Comparison of ENCODE assay signal across 6 cellular contexts in genomic region chr19:10568444-10568825, GRCh38. TPM values are rescaled to one million over a fixed set of nuclear protein-coding genes. Genes with fewer than 3 reads are reported as not detected.
A peak's percentile ranks its signal among the peaks of the same experiment; 100 is the strongest.
DNase-seq lines count a peak whose midpoint lies in the region; ATAC-seq, FAIRE-seq and TF ChIP-seq lines count a peak whose summit lies in the region.

No MANE protein-coding gene starts in this region.

- peaks cover 40% of the 10 kb centered on the region for H3K36me3 Mint-ChIP-seq in CD4-positive, alpha-beta T cell (ENCODE audit: low read depth)
- peaks cover 37% of the 10 kb centered on the region for H3K36me3 Mint-ChIP-seq in activated CD4-positive, alpha-beta memory T cell treated with anti-CD3 and anti-CD28 coated beads, Interleukin-2, amount 10 ng/mL, durations not matched to agents 7 days and 5 days (ENCODE audit: low read depth)
- no peaks in the 10 kb centered on the region for H3K36me3 Mint-ChIP-seq in type B pancreatic cell

- H3K27me3 ChIP-seq in CD4-positive, alpha-beta T cell (ENCODE audit: control insufficient read depth, insufficient read depth, low read length), result no peaks in the 10 kb centered on the region

- no peak for FAIRE-seq in kidney (lab: Jason Lieb, UNC)

- no peaks in the 10 kb centered on the region for H3K9me3 ChIP-seq in CD4-positive, alpha-beta T cell (ENCODE audit: control insufficient read depth, low read length)
- no peaks in the 10 kb centered on the region for H3K9me3 ChIP-seq in kidney (ENCODE audit: control insufficient read depth in 1 of 2, low read length in 2 of 2)

- no peak for TF ChIP-seq CTCF in CD4-positive, alpha-beta T cell (IDR thresholded peaks at IDR 0.05)
- TF ChIP-seq CTCF in kidney (IDR thresholded peaks at IDR 0.05; ENCODE audit: borderline replicate concordance, extremely low read depth, insufficient read depth), result no peak
- TF ChIP-seq CTCF in type B pancreatic cell (conservative IDR thresholded peaks at IDR 0.05), result no peak

- peak overlapping the region in 1 of 2 donors; percentile 32 for H3K9ac ChIP-seq in kidney (ENCODE audit: low read length in 2 of 2)

- peak overlapping the region; percentile 93 for H3K4me3 Mint-ChIP-seq in CD4-positive, alpha-beta T cell
- peak overlapping the region; percentile 92 for H3K4me3 Mint-ChIP-seq in activated CD4-positive, alpha-beta memory T cell treated with anti-CD3 and anti-CD28 coated beads, Interleukin-2, amount 10 ng/mL, durations not matched to agents 7 days and 5 days
- peak overlapping the region; percentile 88 for H3K4me3 Mint-ChIP-seq in type B pancreatic cell

- intact Hi-C loops in CD4-positive, alpha-beta T cell (cut with DNase I, micrococcal nuclease), result loop anchor here (2.0 to 5.0 kb wide), 4 partner anchors 84 to 302 kb away; partner anchors contain the start of genes CDC37 (in 2 of the 2), CARM1 (in 1 of the 2) and ILF3 (in 1 of the 2)
- intact Hi-C loops in kidney (cut with DNase I), result no loop called here

- H3K4me3 ChIP-seq in kidney (ENCODE audit: low read length in 2 of 2), result peak overlapping the region; percentile 59 to 63

- DNase-seq in CD4-positive, alpha-beta T cell, result peak in 5 of 10 experiments; percentile 42 to 65 (median 54)
- DNase-seq in activated CD4-positive, alpha-beta memory T cell treated with anti-CD3 and anti-CD28 coated beads, Interleukin-2, amount 10 ng/mL, durations not matched to agents 7 days and 5 days, result no peak
- DNase-seq in kidney (peak; percentile 91), type B pancreatic cell (ENCODE audit: extremely low spot score, unreplicated experiment) (no peak)

- H3K27me3 Mint-ChIP-seq in CD4-positive, alpha-beta T cell, result no peaks in the 10 kb centered on the region
- H3K27me3 Mint-ChIP-seq in activated CD4-positive, alpha-beta memory T cell treated with anti-CD3 and anti-CD28 coated beads, Interleukin-2, amount 10 ng/mL, durations not matched to agents 7 days and 5 days, result no peaks in the 10 kb centered on the region
- no peaks in the 10 kb centered on the region for H3K27me3 Mint-ChIP-seq in type B pancreatic cell

- no peaks in the 10 kb centered on the region for H3K36me3 ChIP-seq in kidney (ENCODE audit: control insufficient read depth in 1 of 2, insufficient read depth in 2 of 2, low read length in 2 of 2)

- no peaks in the 10 kb centered on the region for H3K9me3 Mint-ChIP-seq in CD4-positive, alpha-beta T cell
- H3K9me3 Mint-ChIP-seq in activated CD4-positive, alpha-beta memory T cell treated with anti-CD3 and anti-CD28 coated beads, Interleukin-2, amount 10 ng/mL, durations not matched to agents 7 days and 5 days, result no peaks in the 10 kb centered on the region
- no peaks in the 10 kb centered on the region for H3K9me3 Mint-ChIP-seq in type B pancreatic cell

- CTCF ChIA-PET in CD4-positive, alpha-beta T cell (lab: Charles Lee), result interaction anchor here (1.2 to 4.7 kb wide), 3 partner anchors 15 to 63 kb away, joined by 3 to 24 read pairs (median 3); partner anchors contain the start of gene ATG4D
- CTCF ChIA-PET in activated CD4-positive, alpha-beta memory T cell treated with anti-CD3 and anti-CD28 coated beads, Interleukin-2, amount 10 ng/mL, durations not matched to agents 7 days and 5 days (lab: Charles Lee), result interaction anchor here (0.9 to 8.9 kb wide), 6 partner anchors 13 to 165 kb away, joined by 3 to 73 read pairs (median 6); partner anchors contain the start of gene CDC37

- peak; percentile 19 for ATAC-seq in CD4-positive, alpha-beta T cell (ENCODE audit: poor library complexity)
- peak; percentile 1 for ATAC-seq in HG02763 (IDR thresholded peaks at IDR 0.05; ENCODE audit: unreplicated experiment)
- ATAC-seq in HG03521 (IDR thresholded peaks at IDR 0.05; ENCODE audit: unreplicated experiment), result no peak

- peak overlapping the region; percentile 94 for H3K27ac ChIP-seq in CD4-positive, alpha-beta T cell (ENCODE audit: low read depth, low read length)
- H3K27ac ChIP-seq in kidney (ENCODE audit: low read depth in 2 of 2, low read length in 2 of 2), result peak overlapping the region in 1 of 2 donors; percentile 69

- peaks cover 53% of the 10 kb centered on the region for H3K4me1 Mint-ChIP-seq in CD4-positive, alpha-beta T cell (ENCODE audit: low read depth)
- H3K4me1 Mint-ChIP-seq in activated CD4-positive, alpha-beta memory T cell treated with anti-CD3 and anti-CD28 coated beads, Interleukin-2, amount 10 ng/mL, durations not matched to agents 7 days and 5 days, result peaks cover 46% of the 10 kb centered on the region
- H3K4me1 Mint-ChIP-seq in type B pancreatic cell (ENCODE audit: unreplicated experiment), result peaks cover 45% of the 10 kb centered on the region

- H3K4me1 ChIP-seq in kidney (ENCODE audit: control insufficient read depth in 1 of 2, insufficient read depth in 1 of 2, low read depth in 1 of 2, low read length in 2 of 2), result peaks cover 14 to 18% of the 10 kb centered on the region in 2 donors

- POLR2A ChIA-PET in CD4-positive, alpha-beta T cell (lab: Charles Lee), result interaction anchor here (1.0 to 5.6 kb wide), 15 partner anchors 15 to 267 kb away, joined by 3 to 81 read pairs (median 5); partner anchors contain the start of genes ATG4D, DNM2, KEAP1 and QTRT1
- POLR2A ChIA-PET in activated CD4-positive, alpha-beta memory T cell treated with anti-CD3 and anti-CD28 coated beads, Interleukin-2, amount 10 ng/mL, durations not matched to agents 7 days and 5 days (lab: Charles Lee), result interaction anchor here (0.8 to 9.8 kb wide), 14 partner anchors 13 to 373 kb away, joined by 3 to 141 read pairs (median 6); partner anchors contain the start of genes CDC37, ICAM1 and S1PR5

- H3K27ac Mint-ChIP-seq in CD4-positive, alpha-beta T cell, result peak overlapping the region; percentile 95
- peak overlapping the region; percentile 97 for H3K27ac Mint-ChIP-seq in activated CD4-positive, alpha-beta memory T cell treated with anti-CD3 and anti-CD28 coated beads, Interleukin-2, amount 10 ng/mL, durations not matched to agents 7 days and 5 days
- H3K27ac Mint-ChIP-seq in type B pancreatic cell, result peak overlapping the region; percentile 88

RNA-seq across cellular contexts. Expression of gene CDKN2D, which starts 0.3 kb away (rescaled TPM):
- 10 to 100 TPM; 83.3 to 84.0 TPM for total RNA-seq in CD4-positive, alpha-beta T cell
- total RNA-seq in activated CD4-positive, alpha-beta memory T cell treated with anti-CD3 and anti-CD28 coated beads, Interleukin-2, amount 10 ng/mL, durations not matched to agents 7 days and 5 days, result 10 to 100 TPM; 85.4 to 89.4 TPM
- total RNA-seq in kidney (8.8 TPM), type B pancreatic cell (ENCODE audit: low replicate concordance) (4.8 and 6.5 TPM in 2 replicates)
- polyA plus RNA-seq in kidney (ENCODE audit: insufficient read depth, low read depth, low replicate concordance), result 14.7 TPM

RNA-seq across cellular contexts. Expression of gene KRI1, which starts 2.6 kb away (rescaled TPM):
- total RNA-seq in CD4-positive, alpha-beta T cell, result 10 to 100 TPM; 36.8 to 39.6 TPM
- total RNA-seq in activated CD4-positive, alpha-beta memory T cell treated with anti-CD3 and anti-CD28 coated beads, Interleukin-2, amount 10 ng/mL, durations not matched to agents 7 days and 5 days, result 10 to 100 TPM; 45.5 TPM
- total RNA-seq in kidney (29.4 TPM), type B pancreatic cell (ENCODE audit: low replicate concordance) (19.0 and 34.4 TPM in 2 replicates)
- polyA plus RNA-seq in kidney (ENCODE audit: insufficient read depth, low read depth, low replicate concordance), result 13.9 TPM

RNA-seq across cellular contexts. Expression of gene AP1M2, which starts 18.7 kb away (rescaled TPM):
- total RNA-seq in CD4-positive, alpha-beta T cell, result under 1 TPM in 1 of 2 experiments, not detected in 1; 0.77 TPM
- not detected for total RNA-seq in activated CD4-positive, alpha-beta memory T cell treated with anti-CD3 and anti-CD28 coated beads, Interleukin-2, amount 10 ng/mL, durations not matched to agents 7 days and 5 days
- total RNA-seq in kidney (74.1 TPM), type B pancreatic cell (ENCODE audit: low replicate concordance) (45.2 and 104 TPM in 2 replicates)
- polyA plus RNA-seq in kidney (ENCODE audit: insufficient read depth, low read depth, low replicate concordance), result 232 TPM

RNA-seq across cellular contexts. Expression of gene ATG4D, which starts 24.7 kb away (rescaled TPM):
- total RNA-seq in CD4-positive, alpha-beta T cell, result 10 to 100 TPM; 81.1 to 84.6 TPM
- 10 to 100 TPM; 38.1 to 39.2 TPM for total RNA-seq in activated CD4-positive, alpha-beta memory T cell treated with anti-CD3 and anti-CD28 coated beads, Interleukin-2, amount 10 ng/mL, durations not matched to agents 7 days and 5 days
- 32.7 TPM for total RNA-seq in kidney
- polyA plus RNA-seq in kidney (ENCODE audit: insufficient read depth, low read depth, low replicate concordance), result 91.7 TPM
- total RNA-seq in type B pancreatic cell (ENCODE audit: low replicate concordance), result 35.8 and 44.6 TPM in 2 replicates

RNA-seq across cellular contexts. Expression of gene S1PR5, which starts 51.2 kb away (rescaled TPM):
- under 1 TPM; 0.55 to 0.92 TPM for total RNA-seq in CD4-positive, alpha-beta T cell
- under 1 TPM; 0.63 to 0.68 TPM for total RNA-seq in activated CD4-positive, alpha-beta memory T cell treated with anti-CD3 and anti-CD28 coated beads, Interleukin-2, amount 10 ng/mL, durations not matched to agents 7 days and 5 days
- 0.69 TPM for total RNA-seq in kidney
- 0.84 TPM for polyA plus RNA-seq in kidney (ENCODE audit: insufficient read depth, low read depth, low replicate concordance)
- 0.21 and 1.1 TPM in 2 replicates for total RNA-seq in type B pancreatic cell (ENCODE audit: low replicate concordance)

Comparison
In these comparisons a context has a peak if more than half of its experiments do, and no peak if none do; other contexts are left out.
1. RNA of gene AP1M2, which starts 18.7 kb away (total RNA-seq): 74.1 TPM in kidney (single experiment) and 45.2 to 104 TPM in type B pancreatic cell; 0.77 TPM in CD4-positive, alpha-beta T cell and not detected in activated CD4-positive, alpha-beta memory T cell treated with anti-CD3 and anti-CD28 coated beads, Interleukin-2, amount 10 ng/mL, durations not matched to agents 7 days and 5 days; every median in the first group is over 10 times any median in the second.
2. Peak in every context shown above with its lines, with median percentiles within 50 percentile points of each other: H3K27ac Mint-ChIP-seq and H3K4me3 Mint-ChIP-seq.